Comparison of ENCODE assay signal across 17 cellular contexts in the genomic region with DNA sequence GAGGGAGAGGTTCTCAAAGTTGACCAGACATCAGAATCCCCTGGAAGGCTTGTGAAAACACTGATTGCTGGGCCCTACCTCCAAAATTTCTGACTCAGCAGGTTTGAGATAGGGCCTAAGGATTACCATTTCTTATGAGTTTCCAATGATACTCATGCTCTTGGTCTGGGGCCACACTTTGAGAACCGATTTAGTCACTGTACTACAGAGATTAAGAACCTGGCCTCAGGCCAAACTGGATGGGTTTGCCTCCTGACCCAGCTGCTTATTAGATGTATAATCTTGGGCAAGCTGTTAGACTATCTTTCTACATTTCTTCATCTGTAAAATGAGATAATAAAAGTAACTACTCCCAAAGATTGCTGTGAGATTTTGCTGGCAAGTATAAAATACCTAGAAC.
DNase-seq lines count a peak whose midpoint lies in the region; ATAC-seq, FAIRE-seq and TF ChIP-seq lines count a peak whose summit lies in the region.
"Had no signal": no experiment of that assay in that cellular context is flagged by ENCODE, and none has a peak within 500 bp of the region (broad histone marks: within the 10 kb centered on the region; RNA-seq: fewer than 3 reads in every experiment).

No MANE protein-coding gene starts in this region.

- TF ChIP-seq CTCF in H1 (IDR thresholded peaks at IDR 0.05; ENCODE audit: control extremely low read depth in 1 of 3, insufficient read depth in 1 of 3, low read depth in 1 of 3, low read length in 3 of 3): no peak
- TF ChIP-seq CTCF in activated CD8-positive, alpha-beta T cell treated with anti-CD3 and anti-CD28 coated beads for 36 hours (IDR thresholded peaks at IDR 0.05): no peak

- H3K4me1 ChIP-seq in H1 (replicated peaks in 1 of 4; ENCODE audit: control insufficient read depth in 3 of 4, insufficient read depth in 4 of 4, low read length in 3 of 4): peaks cover 0 to 4% (median 0%) of the 10 kb centered on the region in 4 experiments; a peak in 1 of 7 replicates
- H3K4me1 ChIP-seq: esophagus squamous epithelium had no signal

- H3K23me2 ChIP-seq in H1 (ENCODE audit: low read depth, low read length): no peaks in the 10 kb centered on the region

- no peak overlapping the region for H3K27ac Mint-ChIP-seq in stimulated activated effector memory CD8-positive, alpha-beta T cell treated with anti-CD3 and anti-CD28 coated beads, Interleukin-12 subunit alpha, Interleukin-12 subunit beta, amount 100 ng/mL, for 72 hours
- H3K27ac Mint-ChIP-seq in activated CD8-positive, alpha-beta T cell treated with anti-CD3 and anti-CD28 coated beads for 36 hours: no peak overlapping the region
- H3K27ac Mint-ChIP-seq: activated B cell treated with CpG ODN at 0.5 μM for 24 hours had no signal

- ATAC-seq in HG02610 (IDR thresholded peaks at IDR 0.05; ENCODE audit: unreplicated experiment): peak; percentile 62
- peak; percentile 60 for ATAC-seq in stimulated activated effector memory CD8-positive, alpha-beta T cell treated with anti-CD3 and anti-CD28 coated beads, Interleukin-12 subunit alpha, Interleukin-12 subunit beta, amount 100 ng/mL, for 72 hours
- no peak for ATAC-seq in GM18517 (IDR thresholded peaks at IDR 0.05; ENCODE audit: unreplicated experiment)
- no peak for ATAC-seq in activated CD8-positive, alpha-beta T cell treated with anti-CD3 and anti-CD28 coated beads for 36 hours
- ATAC-seq: HCT116, Panc1 had no signal

- no peak overlapping the region for H3K56ac ChIP-seq in H1 (replicated peaks; ENCODE audit: insufficient read length, low read depth, low read length)

- H4K5ac ChIP-seq in H1 (ENCODE audit: insufficient read length, low read depth, low read length): no peak overlapping the region

- H3K9me3 ChIP-seq in H1 (ENCODE audit: insufficient read depth in 2 of 2, low read depth in 1 of 2, low read length in 1 of 2): no peaks in the 10 kb centered on the region; a peak in 1 of 4 replicates
- H3K9me3 ChIP-seq: esophagus squamous epithelium had no signal

- H3K36me3 Mint-ChIP-seq in stimulated activated effector memory CD8-positive, alpha-beta T cell treated with anti-CD3 and anti-CD28 coated beads, Interleukin-12 subunit alpha, Interleukin-12 subunit beta, amount 100 ng/mL, for 72 hours: no peaks in the 10 kb centered on the region
- H3K36me3 Mint-ChIP-seq in activated CD8-positive, alpha-beta T cell treated with anti-CD3 and anti-CD28 coated beads for 36 hours (ENCODE audit: low read depth): no peaks in the 10 kb centered on the region

- H3K23ac ChIP-seq in H1 (ENCODE audit: insufficient read length): no peak overlapping the region

- no peak for TF ChIP-seq EP300 in H1 (IDR thresholded peaks at IDR 0.05; ENCODE audit: borderline replicate concordance in 1 of 2, low read depth in 2 of 2, low read length in 2 of 2)

- no peak overlapping the region for H3K27ac ChIP-seq in H1 (ENCODE audit: low read depth, low read length)
- H3K27ac ChIP-seq: esophagus squamous epithelium had no signal

- no peak overlapping the region for H4K8ac ChIP-seq in H1 (ENCODE audit: extremely low read depth, insufficient read depth, low read length)

- no peak for TF ChIP-seq POLR2A in H1 (IDR thresholded peaks at IDR 0.05; ENCODE audit: control extremely low read depth in 1 of 2, low read depth in 2 of 2, low read length in 2 of 2)

- no peaks in the 10 kb centered on the region for H3K79me2 ChIP-seq in H1 (ENCODE audit: control insufficient read depth in 1 of 2, insufficient read depth in 2 of 2, low read length in 2 of 2)

- H3K9me3 Mint-ChIP-seq in stimulated activated effector memory CD8-positive, alpha-beta T cell treated with anti-CD3 and anti-CD28 coated beads, Interleukin-12 subunit alpha, Interleukin-12 subunit beta, amount 100 ng/mL, for 72 hours: no peaks in the 10 kb centered on the region
- H3K9me3 Mint-ChIP-seq in activated CD8-positive, alpha-beta T cell treated with anti-CD3 and anti-CD28 coated beads for 36 hours: no peaks in the 10 kb centered on the region
- H3K9me3 Mint-ChIP-seq: activated B cell treated with CpG ODN at 0.5 μM for 24 hours had no signal

- H3K4ac ChIP-seq in H1 (replicated peaks; ENCODE audit: insufficient read length, low read depth, low read length): no peak overlapping the region

- H3K4me3 ChIP-seq in H1 (ENCODE audit: extremely low read depth in 1 of 4, insufficient read depth in 2 of 4, low read depth in 3 of 4, low read length in 4 of 4): no peak overlapping the region
- H3K4me3 ChIP-seq: esophagus squamous epithelium had no signal

- H2BK15ac ChIP-seq in H1 (ENCODE audit: low read length): no peak overlapping the region

- 76% methylated on average over 1 of the region's 1 CpG; no CpG with 5 or more reads in 1 of the 2 experiments for WGBS in H1 (ENCODE audit: extremely low coverage in 1 of 2, insufficient coverage in 1 of 2, insufficient read length in 1 of 2, insufficient replicate concordance in 2 of 2, low coverage in 1 of 2, low lambda C conversion rate in 2 of 2, missing lambda C conversion rate in 1 of 2), 2 experiments

- POLR2A ChIA-PET in H1 (lab: Charles Lee; ENCODE audit: partially characterized antibody): no interaction called here
- POLR2A ChIA-PET in activated CD8-positive, alpha-beta T cell treated with anti-CD3 and anti-CD28 coated beads for 36 hours (lab: Charles Lee): no interaction called here

- H3K4me1 Mint-ChIP-seq in stimulated activated effector memory CD8-positive, alpha-beta T cell treated with anti-CD3 and anti-CD28 coated beads, Interleukin-12 subunit alpha, Interleukin-12 subunit beta, amount 100 ng/mL, for 72 hours: no peaks in the 10 kb centered on the region
- no peaks in the 10 kb centered on the region for H3K4me1 Mint-ChIP-seq in activated CD8-positive, alpha-beta T cell treated with anti-CD3 and anti-CD28 coated beads for 36 hours (ENCODE audit: low read depth)

- CTCF ChIA-PET in H1 (lab: Charles Lee; ENCODE audit: partially characterized antibody): interaction anchor here (0.8 to 3.0 kb wide), 9 partner anchors 11 to 744 kb away, joined by 3 to 15 read pairs (median 3); a partner anchor contains a TSS
- CTCF ChIA-PET in activated CD8-positive, alpha-beta T cell treated with anti-CD3 and anti-CD28 coated beads for 36 hours (lab: Charles Lee): interaction anchor here (0.6 to 3.6 kb wide), 3 partner anchors 10 to 35 kb away, joined by 3 to 35 read pairs (median 5); no protein-coding TSS in a partner anchor

- no peaks in the 10 kb centered on the region for H4K20me1 ChIP-seq in H1 (replicated peaks in 1 of 2; ENCODE audit: control insufficient read depth in 1 of 2, insufficient read depth in 2 of 2, low read length in 2 of 2)

- H3K79me1 ChIP-seq in H1 (ENCODE audit: low read depth, low read length): no peaks in the 10 kb centered on the region

- H3K4me2 ChIP-seq in H1 (ENCODE audit: insufficient read depth in 1 of 2, low read depth in 2 of 2, low read length in 2 of 2): no peak overlapping the region

- H2BK120ac ChIP-seq in H1 (replicated peaks; ENCODE audit: low read depth, low read length): no peak overlapping the region

- no peak for TF ChIP-seq RAD21 in H1 (IDR thresholded peaks at IDR 0.05 in 1 of 2, conservative IDR thresholded peaks at IDR 0.05 in 1 of 2; ENCODE audit: low read depth in 2 of 2, low read length in 2 of 2)

- H2BK20ac ChIP-seq in H1 (ENCODE audit: low read length): no peak overlapping the region

- H3K27me3 Mint-ChIP-seq in activated CD8-positive, alpha-beta T cell treated with anti-CD3 and anti-CD28 coated beads for 36 hours: peaks cover 5% of the 10 kb centered on the region

- no peak overlapping the region for H3K14ac ChIP-seq in H1 (ENCODE audit: insufficient read length)

- H3K9ac ChIP-seq in H1 (replicated peaks in 1 of 4; ENCODE audit: extremely low read depth in 1 of 4, low read depth in 3 of 4, low read length in 3 of 4): no peak overlapping the region

- no peaks in the 10 kb centered on the region for H3K27me3 ChIP-seq in H1 (replicated peaks in 1 of 4; ENCODE audit: control insufficient read depth in 3 of 4, extremely low read depth in 1 of 4, insufficient read depth in 3 of 4, low read length in 3 of 4)
- H3K27me3 ChIP-seq: esophagus squamous epithelium had no signal

- H2BK12ac ChIP-seq in H1 (ENCODE audit: low read depth, low read length): no peak overlapping the region

- H4K91ac ChIP-seq in H1 (replicated peaks; ENCODE audit: insufficient read length, low read length): no peak overlapping the region

- H3K36me3 ChIP-seq in H1 (ENCODE audit: control insufficient read depth in 2 of 4, insufficient read depth in 4 of 4, low read length in 3 of 4): no peaks in the 10 kb centered on the region
- H3K36me3 ChIP-seq: esophagus squamous epithelium had no signal

- H2AFZ ChIP-seq in H1 (ENCODE audit: low read length): no peak overlapping the region

- peak; percentile 79 for DNase-seq in OCI-M1 (lab: John Stamatoyannopoulos, UW)
- no peak for DNase-seq in H1 (ENCODE audit: low read depth in 1 of 2, low spot score in 2 of 2)
- no peak for DNase-seq in stimulated activated effector memory CD8-positive, alpha-beta T cell treated with anti-CD3 and anti-CD28 coated beads, Interleukin-12 subunit alpha, Interleukin-12 subunit beta, amount 100 ng/mL, for 72 hours (ENCODE audit: low spot score in 2 of 2)
- no peak for DNase-seq in activated CD8-positive, alpha-beta T cell treated with anti-CD3 and anti-CD28 coated beads for 36 hours
- DNase-seq in OCI-M2 (lab: John Stamatoyannopoulos, UW; ENCODE audit: unreplicated experiment): no peak
- DNase-seq: activated B cell treated with CpG ODN at 0.5 μM for 24 hours; C1 segment of cervical spinal cord; cortex of kidney; DMS79 treated with DMSO at 0.1 percent for 48 hours; esophagus squamous epithelium; KG1; stimulated activated CD4-positive, alpha-beta T cell treated with anti-CD3 and anti-CD28 coated beads, Interleukin-4, amount 100 ng/mL, for 1 hour; stimulated activated CD8-positive, alpha-beta memory T cell treated with anti-CD3 and anti-CD28 coated beads, Interleukin-4, amount 100 ng/mL, for 48 hours had no signal

- H2BK5ac ChIP-seq in H1 (ENCODE audit: low read depth, low read length): no peak overlapping the region

- H3K18ac ChIP-seq in H1 (ENCODE audit: extremely low read depth, low read length): no peak overlapping the region

- FAIRE-seq in H1 (lab: Jason Lieb, UNC): no peak

- H2AK5ac ChIP-seq in H1 (ENCODE audit: low read depth, low read length): no peak overlapping the region

- intact Hi-C loops in activated CD8-positive, alpha-beta T cell treated with anti-CD3 and anti-CD28 coated beads for 36 hours (cut with micrococcal nuclease): loop anchor here (10.0 kb wide), 2 partner anchors 59 to 109 kb away; no protein-coding TSS in a partner anchor

- no peak overlapping the region for H3K4me3 Mint-ChIP-seq in stimulated activated effector memory CD8-positive, alpha-beta T cell treated with anti-CD3 and anti-CD28 coated beads, Interleukin-12 subunit alpha, Interleukin-12 subunit beta, amount 100 ng/mL, for 72 hours
- no peak overlapping the region for H3K4me3 Mint-ChIP-seq in activated CD8-positive, alpha-beta T cell treated with anti-CD3 and anti-CD28 coated beads for 36 hours
- H3K4me3 Mint-ChIP-seq: activated B cell treated with CpG ODN at 0.5 μM for 24 hours had no signal

TF ChIP-seq in H1, 55 proteins besides CTCF, POLR2A, EP300 and RAD21:
- TF ChIP-seq MAFK (IDR thresholded peaks at IDR 0.05; ENCODE audit: low read depth, low read length) (0 out of 2 replicates have a peak, but pooled peaks have one; percentile 24), SP1 (IDR thresholded peaks at IDR 0.05; ENCODE audit: low read depth, low read length) (no peak)

Comparison
In these comparisons a context has a peak if more than half of its experiments do, and no peak if none do; other contexts are left out.
1. ATAC-seq: peak in HG02610 (single experiment) and stimulated activated effector memory CD8-positive, alpha-beta T cell treated with anti-CD3 and anti-CD28 coated beads, Interleukin-12 subunit alpha, Interleukin-12 subunit beta, amount 100 ng/mL, for 72 hours (single experiment); none in GM18517 (single experiment) and activated CD8-positive, alpha-beta T cell treated with anti-CD3 and anti-CD28 coated beads for 36 hours (single experiment).